In genomic region chr7:135414850-135415439, GRCh38 we compare ENCODE assay signal across 8 cellular contexts.
DNase-seq lines count a peak whose midpoint lies in the region; ATAC-seq, FAIRE-seq and TF ChIP-seq lines count a peak whose summit lies in the region.

No MANE protein-coding gene starts in this region.

- H4K91ac ChIP-seq in H1 (replicated peaks; ENCODE audit: insufficient read length, low read length), result no peak overlapping the region

- no peaks in the 10 kb centered on the region for H3K23me2 ChIP-seq in H1 (ENCODE audit: low read depth, low read length)

- no peak overlapping the region for H2BK120ac ChIP-seq in H1 (replicated peaks; ENCODE audit: low read depth, low read length)

- H2BK5ac ChIP-seq in H1 (ENCODE audit: low read depth, low read length), result no peak overlapping the region

- H3K79me1 ChIP-seq in H1 (ENCODE audit: low read depth, low read length), result no peaks in the 10 kb centered on the region

- WGBS in H1 (ENCODE audit: extremely low coverage in 1 of 2, insufficient coverage in 1 of 2, insufficient read length in 1 of 2, insufficient replicate concordance in 2 of 2, low coverage in 1 of 2, low lambda C conversion rate in 2 of 2, missing lambda C conversion rate in 1 of 2), 2 experiments, result 42% methylated on average over 2 of the region's 2 CpGs; no CpG with 5 or more reads in 1 of the 2 experiments

- H3K79me2 ChIP-seq in H1 (ENCODE audit: control insufficient read depth in 1 of 2, insufficient read depth in 2 of 2, low read length in 2 of 2), result no peaks in the 10 kb centered on the region
- peaks cover 12% of the 10 kb centered on the region for H3K79me2 ChIP-seq in osteoblast (ENCODE audit: insufficient read depth, low read length)

- H3K14ac ChIP-seq in H1 (ENCODE audit: insufficient read length), result no peak overlapping the region

- no peak overlapping the region for H3K4ac ChIP-seq in H1 (replicated peaks; ENCODE audit: insufficient read length, low read depth, low read length)

- H3K27ac ChIP-seq in RWPE2 (ENCODE audit: poor library complexity, severe bottlenecking), result no peak overlapping the region
- no peak overlapping the region for H3K27ac ChIP-seq in H1 (ENCODE audit: low read depth, low read length)
- H3K27ac ChIP-seq in osteoblast (ENCODE audit: low read depth, low read length), result no peak overlapping the region

- peak; percentile 89 for FAIRE-seq in H1 (lab: Jason Lieb, UNC)

- H3K18ac ChIP-seq in H1 (ENCODE audit: extremely low read depth, low read length), result no peak overlapping the region

- no peak for TF ChIP-seq EP300 in H1 (IDR thresholded peaks at IDR 0.05; ENCODE audit: borderline replicate concordance in 1 of 2, low read depth in 2 of 2, low read length in 2 of 2)

- H2BK20ac ChIP-seq in H1 (ENCODE audit: low read length), result no peak overlapping the region

- H4K5ac ChIP-seq in H1 (ENCODE audit: insufficient read length, low read depth, low read length), result no peak overlapping the region

- no peak overlapping the region for H3K56ac ChIP-seq in H1 (replicated peaks; ENCODE audit: insufficient read length, low read depth, low read length)

- DNase-seq in SHP77 (lab: John Stamatoyannopoulos, UW) (peak; percentile 19 to 30), SHP77 treated with DMSO at 0.1 percent for 48 hours (lab: John Stamatoyannopoulos, UW) (no peak), HT-29 (ENCODE audit: low spot score) (peak; percentile 82), RWPE2 (ENCODE audit: low spot score) (no peak), H1 (ENCODE audit: low read depth in 1 of 2, low spot score in 2 of 2) (peak; percentile 54 to 72), osteoblast (ENCODE audit: insufficient read length, low spot score, missing footprints) (no peak)

- POLR2A ChIA-PET in H1 (lab: Charles Lee; ENCODE audit: partially characterized antibody), result no interaction called here

- H3K23ac ChIP-seq in H1 (ENCODE audit: insufficient read length), result no peak overlapping the region

- no peaks in the 10 kb centered on the region for H4K20me1 ChIP-seq in H1 (replicated peaks in 1 of 2; ENCODE audit: control insufficient read depth in 1 of 2, insufficient read depth in 2 of 2, low read length in 2 of 2)
- H4K20me1 ChIP-seq in osteoblast (ENCODE audit: insufficient read depth, low read length), result peaks cover 17% of the 10 kb centered on the region

- peak; percentile 49; the same call in 2 of the 3 replicates for ATAC-seq in RWPE2 (ENCODE audit: low read depth)
- no peak for ATAC-seq in GM21423 (IDR thresholded peaks at IDR 0.05; ENCODE audit: unreplicated experiment)
- ATAC-seq in HG02885 (IDR thresholded peaks at IDR 0.05; ENCODE audit: poor library complexity, unreplicated experiment), result no peak

- no peaks in the 10 kb centered on the region for H3K27me3 ChIP-seq in RWPE2 (ENCODE audit: insufficient read depth, poor library complexity, severe bottlenecking)
- H3K27me3 ChIP-seq in H1 (replicated peaks in 1 of 4; ENCODE audit: control insufficient read depth in 3 of 4, extremely low read depth in 1 of 4, insufficient read depth in 3 of 4, low read length in 3 of 4), result no peaks in the 10 kb centered on the region
- no peaks in the 10 kb centered on the region for H3K27me3 ChIP-seq in osteoblast (ENCODE audit: insufficient read depth, low read length)

- H3K4me1 ChIP-seq in RWPE2 (ENCODE audit: insufficient read depth, poor library complexity, severe bottlenecking) (peaks cover 6% of the 10 kb centered on the region), H1 (replicated peaks in 1 of 4; ENCODE audit: control insufficient read depth in 3 of 4, insufficient read depth in 4 of 4, low read length in 3 of 4) (no peaks in the 10 kb centered on the region), osteoblast (ENCODE audit: insufficient read depth, low read length) (no peaks in the 10 kb centered on the region)

- TF ChIP-seq POLR2A in H1 (IDR thresholded peaks at IDR 0.05; ENCODE audit: control extremely low read depth in 1 of 2, low read depth in 2 of 2, low read length in 2 of 2), result no peak

- no peak overlapping the region for H2BK12ac ChIP-seq in H1 (ENCODE audit: low read depth, low read length)

- H2AFZ ChIP-seq in H1 (ENCODE audit: low read length) (no peak overlapping the region), osteoblast (ENCODE audit: low read length) (no peak overlapping the region)

- no peak overlapping the region for H3K9ac ChIP-seq in H1 (replicated peaks in 1 of 4; ENCODE audit: extremely low read depth in 1 of 4, low read depth in 3 of 4, low read length in 3 of 4)

- H3K9me3 ChIP-seq in RWPE2 (ENCODE audit: severe bottlenecking) (peaks cover 3% of the 10 kb centered on the region), H1 (ENCODE audit: insufficient read depth in 2 of 2, low read depth in 1 of 2, low read length in 1 of 2) (no peaks in the 10 kb centered on the region), osteoblast (ENCODE audit: low read depth, low read length) (no peaks in the 10 kb centered on the region)

- TF ChIP-seq CTCF in RWPE2 (IDR thresholded peaks at IDR 0.05; ENCODE audit: poor library complexity, severe bottlenecking) (peak; percentile 71), H1 (IDR thresholded peaks at IDR 0.05; ENCODE audit: control extremely low read depth in 1 of 3, insufficient read depth in 1 of 3, low read depth in 1 of 3, low read length in 3 of 3) (peak in 2 of 3 experiments; percentile 62 to 80; a peak in 3 of 4 replicates), osteoblast (IDR thresholded peaks at IDR 0.05; ENCODE audit: extremely low read depth, low read depth, low read length) (peak; percentile 65)

- no peak overlapping the region for H2BK15ac ChIP-seq in H1 (ENCODE audit: low read length)

- H3K4me2 ChIP-seq in H1 (ENCODE audit: insufficient read depth in 1 of 2, low read depth in 2 of 2, low read length in 2 of 2), result no peak overlapping the region
- no peak overlapping the region for H3K4me2 ChIP-seq in osteoblast (ENCODE audit: insufficient read depth, low read length)

- peak; percentile 68 to 70 for TF ChIP-seq RAD21 in H1 (IDR thresholded peaks at IDR 0.05 in 1 of 2, conservative IDR thresholded peaks at IDR 0.05 in 1 of 2; ENCODE audit: low read depth in 2 of 2, low read length in 2 of 2)

- H3K4me3 ChIP-seq in RWPE2 (ENCODE audit: severe bottlenecking), result no peak overlapping the region
- H3K4me3 ChIP-seq in H1 (ENCODE audit: extremely low read depth in 1 of 4, insufficient read depth in 2 of 4, low read depth in 3 of 4, low read length in 4 of 4), result no peak overlapping the region
- H3K4me3 ChIP-seq in osteoblast (ENCODE audit: insufficient read depth, low read length), result no peak overlapping the region

- H4K8ac ChIP-seq in H1 (ENCODE audit: extremely low read depth, insufficient read depth, low read length), result no peak overlapping the region

- H3K36me3 ChIP-seq in RWPE2 (ENCODE audit: low read depth) (peaks cover 15% of the 10 kb centered on the region), H1 (ENCODE audit: control insufficient read depth in 2 of 4, insufficient read depth in 4 of 4, low read length in 3 of 4) (no peaks in the 10 kb centered on the region; a peak in 1 of 8 replicates), osteoblast (ENCODE audit: insufficient read depth, low read length) (no peaks in the 10 kb centered on the region)

- CTCF ChIA-PET in H1 (lab: Charles Lee; ENCODE audit: partially characterized antibody), result interaction anchor here (0.6 to 2.0 kb wide), 24 partner anchors 13 to 237 kb away, joined by 3 to 7 read pairs (median 4); partner anchors contain the start of gene NUP205

- H2AK5ac ChIP-seq in H1 (ENCODE audit: low read depth, low read length), result no peak overlapping the region

TF ChIP-seq in H1, 55 proteins besides CTCF, POLR2A, EP300 and RAD21:
- no peak for TF ChIP-seq TCF12 (IDR thresholded peaks at IDR 0.05; ENCODE audit: low read depth, low read length)
- no peak for TF ChIP-seq SUZ12 (IDR thresholded peaks at IDR 0.05; ENCODE audit: low read length)
- TF ChIP-seq JUND (IDR thresholded peaks at IDR 0.05; ENCODE audit: low read length), result no peak
- TF ChIP-seq BACH1 (IDR thresholded peaks at IDR 0.05; ENCODE audit: low read length), result no peak

Comparison
In these comparisons a context has a peak if more than half of its experiments do, and no peak if none do; other contexts are left out.
1. DNase-seq: peak in SHP77 (2 of 2), HT-29 (single experiment) and H1 (2 of 2); none in SHP77 treated with DMSO at 0.1 percent for 48 hours (single experiment), RWPE2 (single experiment) and osteoblast (single experiment).
2. Peak in every context shown above with its lines, with median percentiles within 50 percentile points of each other: CTCF ChIP-seq.